In the genomic region with DNA sequence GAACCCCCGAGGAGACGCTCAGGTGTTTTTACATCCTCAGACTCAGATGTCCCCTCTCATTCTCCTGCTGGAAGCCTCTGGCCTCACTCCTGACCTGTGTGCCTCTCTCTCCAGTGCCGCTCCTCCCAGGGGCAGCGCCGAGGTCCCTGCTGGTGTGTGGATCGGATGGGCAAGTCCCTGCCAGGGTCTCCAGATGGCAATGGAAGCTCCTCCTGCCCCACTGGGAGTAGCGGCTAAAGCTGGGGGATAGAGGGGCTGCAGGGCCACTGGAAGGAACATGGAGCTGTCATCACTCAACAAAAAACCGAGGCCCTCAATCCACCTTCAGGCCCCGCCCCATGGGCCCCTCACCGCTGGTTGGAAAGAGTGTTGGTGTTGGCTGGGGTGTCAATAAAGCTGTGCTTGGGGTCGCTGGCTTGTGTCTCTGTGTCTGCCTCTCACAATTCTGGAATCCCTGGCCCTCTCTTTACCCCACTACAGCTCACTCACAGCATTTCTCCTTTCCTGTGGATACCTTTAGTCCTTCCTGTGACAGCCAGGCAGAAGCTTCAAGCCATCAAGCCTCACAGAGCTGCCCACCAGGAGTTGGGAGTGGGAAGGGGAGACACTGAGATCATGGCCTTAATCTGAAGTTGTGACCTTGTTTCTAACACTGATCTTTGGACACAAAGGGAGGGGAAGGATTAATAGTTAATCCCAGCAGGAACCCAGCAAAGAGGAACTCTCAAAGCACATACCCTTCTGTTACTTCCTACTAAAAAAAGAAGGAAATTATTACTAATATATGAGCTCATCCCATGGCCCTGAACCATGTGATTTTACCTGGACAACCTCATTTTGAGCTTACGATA, we compare ENCODE assay signal across 1 cellular context.
TF ChIP-seq lines count a peak whose summit lies in the region.

No MANE protein-coding gene starts in this region.

TF ChIP-seq in HepG2, 621 proteins besides CTCF, POLR2A, EP300 and RAD21 (continued from another document and continues in another):
- TF ChIP-seq ZBTB46 (CRISPR knock-in tag; IDR thresholded peaks at IDR 0.05; ENCODE audit: borderline replicate concordance) (no peak), ZBTB7B (CRISPR knock-in tag; IDR thresholded peaks at IDR 0.05) (peak; percentile 37; the same call in 1 of the 2 replicates), GPN1 (CRISPR knock-in tag; IDR thresholded peaks at IDR 0.05; ENCODE audit: borderline replicate concordance) (no peak), ZNF101 (CRISPR knock-in tag; IDR thresholded peaks at IDR 0.05; ENCODE audit: borderline replicate concordance, low read depth) (no peak), GMEB2 (CRISPR knock-in tag; IDR thresholded peaks at IDR 0.05; ENCODE audit: low read depth) (no peak), TOPORS (CRISPR knock-in tag; IDR thresholded peaks at IDR 0.05) (no peak), PHF21A (CRISPR knock-in tag; IDR thresholded peaks at IDR 0.05) (peak; percentile 51; the same call in 1 of the 2 replicates), ZSCAN21 (CRISPR knock-in tag; IDR thresholded peaks at IDR 0.05; ENCODE audit: borderline replicate concordance) (no peak), JDP2 (CRISPR knock-in tag; IDR thresholded peaks at IDR 0.05; ENCODE audit: borderline replicate concordance) (no peak)
- TF ChIP-seq, protein P1, sequence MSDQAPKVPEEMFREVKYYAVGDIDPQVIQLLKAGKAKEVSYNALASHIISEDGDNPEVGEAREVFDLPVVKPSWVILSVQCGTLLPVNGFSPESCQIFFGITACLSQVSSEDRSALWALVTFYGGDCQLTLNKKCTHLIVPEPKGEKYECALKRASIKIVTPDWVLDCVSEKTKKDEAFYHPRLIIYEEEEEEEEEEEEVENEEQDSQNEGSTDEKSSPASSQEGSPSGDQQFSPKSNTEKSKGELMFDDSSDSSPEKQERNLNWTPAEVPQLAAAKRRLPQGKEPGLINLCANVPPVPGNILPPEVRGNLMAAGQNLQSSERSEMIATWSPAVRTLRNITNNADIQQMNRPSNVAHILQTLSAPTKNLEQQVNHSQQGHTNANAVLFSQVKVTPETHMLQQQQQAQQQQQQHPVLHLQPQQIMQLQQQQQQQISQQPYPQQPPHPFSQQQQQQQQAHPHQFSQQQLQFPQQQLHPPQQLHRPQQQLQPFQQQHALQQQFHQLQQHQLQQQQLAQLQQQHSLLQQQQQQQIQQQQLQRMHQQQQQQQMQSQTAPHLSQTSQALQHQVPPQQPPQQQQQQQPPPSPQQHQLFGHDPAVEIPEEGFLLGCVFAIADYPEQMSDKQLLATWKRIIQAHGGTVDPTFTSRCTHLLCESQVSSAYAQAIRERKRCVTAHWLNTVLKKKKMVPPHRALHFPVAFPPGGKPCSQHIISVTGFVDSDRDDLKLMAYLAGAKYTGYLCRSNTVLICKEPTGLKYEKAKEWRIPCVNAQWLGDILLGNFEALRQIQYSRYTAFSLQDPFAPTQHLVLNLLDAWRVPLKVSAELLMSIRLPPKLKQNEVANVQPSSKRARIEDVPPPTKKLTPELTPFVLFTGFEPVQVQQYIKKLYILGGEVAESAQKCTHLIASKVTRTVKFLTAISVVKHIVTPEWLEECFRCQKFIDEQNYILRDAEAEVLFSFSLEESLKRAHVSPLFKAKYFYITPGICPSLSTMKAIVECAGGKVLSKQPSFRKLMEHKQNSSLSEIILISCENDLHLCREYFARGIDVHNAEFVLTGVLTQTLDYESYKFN (CRISPR knock-in tag; conservative IDR thresholded peaks at IDR 0.05) = peak; percentile 88
- TF ChIP-seq, protein P2, sequence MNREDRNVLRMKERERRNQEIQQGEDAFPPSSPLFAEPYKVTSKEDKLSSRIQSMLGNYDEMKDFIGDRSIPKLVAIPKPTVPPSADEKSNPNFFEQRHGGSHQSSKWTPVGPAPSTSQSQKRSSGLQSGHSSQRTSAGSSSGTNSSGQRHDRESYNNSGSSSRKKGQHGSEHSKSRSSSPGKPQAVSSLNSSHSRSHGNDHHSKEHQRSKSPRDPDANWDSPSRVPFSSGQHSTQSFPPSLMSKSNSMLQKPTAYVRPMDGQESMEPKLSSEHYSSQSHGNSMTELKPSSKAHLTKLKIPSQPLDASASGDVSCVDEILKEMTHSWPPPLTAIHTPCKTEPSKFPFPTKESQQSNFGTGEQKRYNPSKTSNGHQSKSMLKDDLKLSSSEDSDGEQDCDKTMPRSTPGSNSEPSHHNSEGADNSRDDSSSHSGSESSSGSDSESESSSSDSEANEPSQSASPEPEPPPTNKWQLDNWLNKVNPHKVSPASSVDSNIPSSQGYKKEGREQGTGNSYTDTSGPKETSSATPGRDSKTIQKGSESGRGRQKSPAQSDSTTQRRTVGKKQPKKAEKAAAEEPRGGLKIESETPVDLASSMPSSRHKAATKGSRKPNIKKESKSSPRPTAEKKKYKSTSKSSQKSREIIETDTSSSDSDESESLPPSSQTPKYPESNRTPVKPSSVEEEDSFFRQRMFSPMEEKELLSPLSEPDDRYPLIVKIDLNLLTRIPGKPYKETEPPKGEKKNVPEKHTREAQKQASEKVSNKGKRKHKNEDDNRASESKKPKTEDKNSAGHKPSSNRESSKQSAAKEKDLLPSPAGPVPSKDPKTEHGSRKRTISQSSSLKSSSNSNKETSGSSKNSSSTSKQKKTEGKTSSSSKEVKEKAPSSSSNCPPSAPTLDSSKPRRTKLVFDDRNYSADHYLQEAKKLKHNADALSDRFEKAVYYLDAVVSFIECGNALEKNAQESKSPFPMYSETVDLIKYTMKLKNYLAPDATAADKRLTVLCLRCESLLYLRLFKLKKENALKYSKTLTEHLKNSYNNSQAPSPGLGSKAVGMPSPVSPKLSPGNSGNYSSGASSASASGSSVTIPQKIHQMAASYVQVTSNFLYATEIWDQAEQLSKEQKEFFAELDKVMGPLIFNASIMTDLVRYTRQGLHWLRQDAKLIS (CRISPR knock-in tag; IDR thresholded peaks at IDR 0.05) = peak; percentile 12; the same call in 1 of the 2 replicates
- TF ChIP-seq, protein P3, sequence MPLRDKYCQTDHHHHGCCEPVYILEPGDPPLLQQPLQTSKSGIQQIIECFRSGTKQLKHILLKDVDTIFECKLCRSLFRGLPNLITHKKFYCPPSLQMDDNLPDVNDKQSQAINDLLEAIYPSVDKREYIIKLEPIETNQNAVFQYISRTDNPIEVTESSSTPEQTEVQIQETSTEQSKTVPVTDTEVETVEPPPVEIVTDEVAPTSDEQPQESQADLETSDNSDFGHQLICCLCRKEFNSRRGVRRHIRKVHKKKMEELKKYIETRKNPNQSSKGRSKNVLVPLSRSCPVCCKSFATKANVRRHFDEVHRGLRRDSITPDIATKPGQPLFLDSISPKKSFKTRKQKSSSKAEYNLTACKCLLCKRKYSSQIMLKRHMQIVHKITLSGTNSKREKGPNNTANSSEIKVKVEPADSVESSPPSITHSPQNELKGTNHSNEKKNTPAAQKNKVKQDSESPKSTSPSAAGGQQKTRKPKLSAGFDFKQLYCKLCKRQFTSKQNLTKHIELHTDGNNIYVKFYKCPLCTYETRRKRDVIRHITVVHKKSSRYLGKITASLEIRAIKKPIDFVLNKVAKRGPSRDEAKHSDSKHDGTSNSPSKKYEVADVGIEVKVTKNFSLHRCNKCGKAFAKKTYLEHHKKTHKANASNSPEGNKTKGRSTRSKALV (CRISPR knock-in tag; IDR thresholded peaks at IDR 0.05) = no peak
- TF ChIP-seq, protein P4, sequence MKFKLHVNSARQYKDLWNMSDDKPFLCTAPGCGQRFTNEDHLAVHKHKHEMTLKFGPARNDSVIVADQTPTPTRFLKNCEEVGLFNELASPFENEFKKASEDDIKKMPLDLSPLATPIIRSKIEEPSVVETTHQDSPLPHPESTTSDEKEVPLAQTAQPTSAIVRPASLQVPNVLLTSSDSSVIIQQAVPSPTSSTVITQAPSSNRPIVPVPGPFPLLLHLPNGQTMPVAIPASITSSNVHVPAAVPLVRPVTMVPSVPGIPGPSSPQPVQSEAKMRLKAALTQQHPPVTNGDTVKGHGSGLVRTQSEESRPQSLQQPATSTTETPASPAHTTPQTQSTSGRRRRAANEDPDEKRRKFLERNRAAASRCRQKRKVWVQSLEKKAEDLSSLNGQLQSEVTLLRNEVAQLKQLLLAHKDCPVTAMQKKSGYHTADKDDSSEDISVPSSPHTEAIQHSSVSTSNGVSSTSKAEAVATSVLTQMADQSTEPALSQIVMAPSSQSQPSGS (CRISPR knock-in tag; IDR thresholded peaks at IDR 0.05) = 0 out of 2 replicates have a peak, but pooled peaks have one; percentile 13
- TF ChIP-seq, protein P5, sequence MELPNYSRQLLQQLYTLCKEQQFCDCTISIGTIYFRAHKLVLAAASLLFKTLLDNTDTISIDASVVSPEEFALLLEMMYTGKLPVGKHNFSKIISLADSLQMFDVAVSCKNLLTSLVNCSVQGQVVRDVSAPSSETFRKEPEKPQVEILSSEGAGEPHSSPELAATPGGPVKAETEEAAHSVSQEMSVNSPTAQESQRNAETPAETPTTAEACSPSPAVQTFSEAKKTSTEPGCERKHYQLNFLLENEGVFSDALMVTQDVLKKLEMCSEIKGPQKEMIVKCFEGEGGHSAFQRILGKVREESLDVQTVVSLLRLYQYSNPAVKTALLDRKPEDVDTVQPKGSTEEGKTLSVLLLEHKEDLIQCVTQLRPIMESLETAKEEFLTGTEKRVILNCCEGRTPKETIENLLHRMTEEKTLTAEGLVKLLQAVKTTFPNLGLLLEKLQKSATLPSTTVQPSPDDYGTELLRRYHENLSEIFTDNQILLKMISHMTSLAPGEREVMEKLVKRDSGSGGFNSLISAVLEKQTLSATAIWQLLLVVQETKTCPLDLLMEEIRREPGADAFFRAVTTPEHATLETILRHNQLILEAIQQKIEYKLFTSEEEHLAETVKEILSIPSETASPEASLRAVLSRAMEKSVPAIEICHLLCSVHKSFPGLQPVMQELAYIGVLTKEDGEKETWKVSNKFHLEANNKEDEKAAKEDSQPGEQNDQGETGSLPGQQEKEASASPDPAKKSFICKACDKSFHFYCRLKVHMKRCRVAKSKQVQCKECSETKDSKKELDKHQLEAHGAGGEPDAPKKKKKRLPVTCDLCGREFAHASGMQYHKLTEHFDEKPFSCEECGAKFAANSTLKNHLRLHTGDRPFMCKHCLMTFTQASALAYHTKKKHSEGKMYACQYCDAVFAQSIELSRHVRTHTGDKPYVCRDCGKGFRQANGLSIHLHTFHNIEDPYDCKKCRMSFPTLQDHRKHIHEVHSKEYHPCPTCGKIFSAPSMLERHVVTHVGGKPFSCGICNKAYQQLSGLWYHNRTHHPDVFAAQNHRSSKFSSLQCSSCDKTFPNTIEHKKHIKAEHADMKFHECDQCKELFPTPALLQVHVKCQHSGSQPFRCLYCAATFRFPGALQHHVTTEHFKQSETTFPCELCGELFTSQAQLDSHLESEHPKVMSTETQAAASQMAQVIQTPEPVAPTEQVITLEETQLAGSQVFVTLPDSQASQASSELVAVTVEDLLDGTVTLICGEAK (IDR thresholded peaks at IDR 0.05) = peak; percentile 70
- TF ChIP-seq, protein P5 (CRISPR knock-in tag; IDR thresholded peaks at IDR 0.05) = peak; percentile 99
